17 cellular contexts compared by ENCODE assay signal in genomic region chr14:102081231-102082080, GRCh38. TPM values are rescaled to one million over a fixed set of nuclear protein-coding genes. Genes with fewer than 3 reads are reported as not detected.
DNase-seq lines count a peak whose midpoint lies in the region; ATAC-seq and TF ChIP-seq lines count a peak whose summit lies in the region.
"Had no signal": no experiment of that assay in that cellular context is flagged by ENCODE, and none has a peak within 500 bp of the region (broad histone marks: within the 10 kb centered on the region; RNA-seq: fewer than 3 reads in every experiment).

No MANE protein-coding gene starts in this region.

- H3K36me3 Mint-ChIP-seq in activated T-cell treated with anti-CD3 and anti-CD28 coated beads, Interleukin-2, amount 50 U/mL, for 72 hours (ENCODE audit: insufficient read depth in 2 of 2) = peaks cover 31 to 72% of the 10 kb centered on the region in 2 donors
- peaks cover 82% of the 10 kb centered on the region for H3K36me3 Mint-ChIP-seq in brain

- no peak for DNase-seq in activated T-cell treated with anti-CD3 and anti-CD28 coated beads, Interleukin-2, amount 50 U/mL, for 72 hours
- DNase-seq in activated T-cell treated with anti-CD3 and anti-CD28 coated beads, Interleukin-2, amount 50 U/mL, for 1 hour = no peak
- peak; percentile 65 for DNase-seq in pons (ENCODE audit: low spot score)
- DNase-seq in hepatic stellate cell (ENCODE audit: low spot score) = no peak
- DNase-seq in effector memory CD4-positive, alpha-beta T cell = no peak
- DNase-seq in colonic mucosa = no peak
- DNase-seq: activated CD4-positive, alpha-beta T cell treated with anti-CD3 and anti-CD28 coated beads for 48 hours; NCI-H82; sigmoid colon; upper lobe of right lung had no signal

- H3K4me3 Mint-ChIP-seq in activated T-cell treated with anti-CD3 and anti-CD28 coated beads, Interleukin-2, amount 50 U/mL, for 72 hours = peak overlapping the region in 1 of 2 donors; percentile 86
- H3K4me3 Mint-ChIP-seq in brain = peak overlapping the region in 4 of 5 experiments; percentile 61 to 99 (median 82)
- H3K4me3 Mint-ChIP-seq: memory B cell; stimulated activated memory B cell treated with anti-CD40 and anti-IgM and Interleukin-4, amounts not matched to agents 10 μg/mL and 1 μg/mL and 100 μg/mL, for 72 hours had no signal

- no peaks in the 10 kb centered on the region for H3K9me3 ChIP-seq in effector memory CD4-positive, alpha-beta T cell (ENCODE audit: control insufficient read depth, low read length)
- no peaks in the 10 kb centered on the region for H3K9me3 ChIP-seq in colonic mucosa
- H3K9me3 ChIP-seq: neutrophil, sigmoid colon, upper lobe of right lung had no signal

- H3K4me1 ChIP-seq in KMS-11 (ENCODE audit: low read depth, poor library complexity, severe bottlenecking) (peaks cover 30% of the 10 kb centered on the region), colonic mucosa (peaks cover 12% of the 10 kb centered on the region)
- H3K4me1 ChIP-seq in effector memory CD4-positive, alpha-beta T cell (ENCODE audit: control insufficient read depth, insufficient read depth, low read length, poor library complexity, severe bottlenecking) = peaks cover 13% of the 10 kb centered on the region

- H4K20me1 ChIP-seq in KMS-11 (ENCODE audit: insufficient read depth) = peaks cover 47% of the 10 kb centered on the region

- TF ChIP-seq CTCF in KMS-11 (conservative IDR thresholded peaks at IDR 0.05; ENCODE audit: low read depth, low read length) (no peak), brain (conservative IDR thresholded peaks at IDR 0.05) (no peak), colonic mucosa (IDR thresholded peaks at IDR 0.05) (no peak)

- no peak overlapping the region for H3K27ac ChIP-seq in KMS-11
- H3K27ac ChIP-seq in effector memory CD4-positive, alpha-beta T cell (ENCODE audit: insufficient read depth, low read length, poor library complexity, severe bottlenecking) = no peak overlapping the region
- no peak overlapping the region for H3K27ac ChIP-seq in colonic mucosa
- H3K27ac ChIP-seq: cardiac muscle cell, neutrophil, sigmoid colon, upper lobe of right lung had no signal

- H3K4me2 ChIP-seq in KMS-11 = peak overlapping the region; percentile 18; the same call in 1 of the 2 replicates

- no peaks in the 10 kb centered on the region for H3K27me3 Mint-ChIP-seq in activated T-cell treated with anti-CD3 and anti-CD28 coated beads, Interleukin-2, amount 50 U/mL, for 72 hours (ENCODE audit: low read depth)
- H3K27me3 Mint-ChIP-seq in brain = peaks cover 11% of the 10 kb centered on the region
- H3K27me3 Mint-ChIP-seq: memory B cell; stimulated activated memory B cell treated with anti-CD40 and anti-IgM and Interleukin-4, amounts not matched to agents 10 μg/mL and 1 μg/mL and 100 μg/mL, for 72 hours had no signal

- H3K4me3 ChIP-seq in KMS-11 (IDR thresholded peaks at IDR 0.05; ENCODE audit: insufficient read depth, low read depth, low read length) (no peak overlapping the region), colonic mucosa (no peak overlapping the region)
- H3K4me3 ChIP-seq in effector memory CD4-positive, alpha-beta T cell (ENCODE audit: insufficient read depth, low read depth, low read length, poor library complexity, severe bottlenecking) = no peak overlapping the region
- H3K4me3 ChIP-seq: cardiac muscle cell, sigmoid colon, upper lobe of right lung had no signal

- H3K4me1 Mint-ChIP-seq in activated T-cell treated with anti-CD3 and anti-CD28 coated beads, Interleukin-2, amount 50 U/mL, for 72 hours (ENCODE audit: low read depth) = peaks cover 54% of the 10 kb centered on the region
- peaks cover 58% of the 10 kb centered on the region for H3K4me1 Mint-ChIP-seq in brain

- no peaks in the 10 kb centered on the region for H3K9me3 Mint-ChIP-seq in activated T-cell treated with anti-CD3 and anti-CD28 coated beads, Interleukin-2, amount 50 U/mL, for 72 hours
- H3K9me3 Mint-ChIP-seq in brain = peaks cover 0 to 2% (median 0%) of the 10 kb centered on the region in 5 experiments
- H3K9me3 Mint-ChIP-seq: memory B cell; stimulated activated memory B cell treated with anti-CD40 and anti-IgM and Interleukin-4, amounts not matched to agents 10 μg/mL and 1 μg/mL and 100 μg/mL, for 72 hours had no signal

- ATAC-seq in activated T-cell treated with anti-CD3 and anti-CD28 coated beads, Interleukin-2, amount 50 U/mL, for 72 hours (replicated peaks in 1 of 2) = no peak
- ATAC-seq: Right ventricle myocardium inferior; stimulated activated memory B cell treated with anti-CD40 and anti-IgM and Interleukin-4, amounts not matched to agents 10 μg/mL and 1 μg/mL and 100 μg/mL, for 72 hours; upper lobe of right lung had no signal

- H3K9ac ChIP-seq in KMS-11 = no peak overlapping the region
- no peak overlapping the region for H3K9ac ChIP-seq in colonic mucosa (ENCODE audit: low read depth in 2 of 2, low read length in 2 of 2)

- peak overlapping the region; percentile 92 for H3K27ac Mint-ChIP-seq in activated T-cell treated with anti-CD3 and anti-CD28 coated beads, Interleukin-2, amount 50 U/mL, for 72 hours
- peak overlapping the region in 3 of 5 experiments; percentile 43 to 79 (median 63) for H3K27ac Mint-ChIP-seq in brain
- H3K27ac Mint-ChIP-seq: memory B cell; stimulated activated memory B cell treated with anti-CD40 and anti-IgM and Interleukin-4, amounts not matched to agents 10 μg/mL and 1 μg/mL and 100 μg/mL, for 72 hours had no signal

- H3K36me3 ChIP-seq in KMS-11 (ENCODE audit: insufficient read depth) (peaks cover 45% of the 10 kb centered on the region; the same call in 1 of the 2 replicates), colonic mucosa (peaks cover 21% of the 10 kb centered on the region)
- H3K36me3 ChIP-seq in effector memory CD4-positive, alpha-beta T cell (ENCODE audit: control insufficient read depth, insufficient read depth, low read length) = peaks cover 63% of the 10 kb centered on the region

- H3K79me2 ChIP-seq in KMS-11 (ENCODE audit: insufficient read depth, low read depth) = peaks cover 40% of the 10 kb centered on the region

- intact Hi-C loops in colonic mucosa (cut with DNase I) = no loop called here

- no peaks in the 10 kb centered on the region for H3K27me3 ChIP-seq in KMS-11 (ENCODE audit: insufficient read depth, low read depth)
- H3K27me3 ChIP-seq in effector memory CD4-positive, alpha-beta T cell (replicated peaks; ENCODE audit: control insufficient read depth, insufficient read depth, low read length, poor library complexity, severe bottlenecking) = no peaks in the 10 kb centered on the region
- H3K27me3 ChIP-seq in colonic mucosa = no peaks in the 10 kb centered on the region
- H3K27me3 ChIP-seq: cardiac muscle cell, neutrophil, sigmoid colon, upper lobe of right lung had no signal

- H2AFZ ChIP-seq in KMS-11 (ENCODE audit: low read depth) = no peak overlapping the region

RNA-seq across cellular contexts. Expression of gene HSP90AA1, which starts 5.4 kb away (rescaled TPM):
- 100 to 1,000 TPM; 353 to 377 TPM for total RNA-seq in activated T-cell treated with anti-CD3 and anti-CD28 coated beads, Interleukin-2, amount 50 U/mL, for 72 hours
- 470 TPM for polyA plus RNA-seq in brain (ENCODE audit: insufficient read depth, low read depth, low replicate concordance)
- total RNA-seq in colonic mucosa = 1,000 to 10,000 TPM in 1 of 2 donors, 100 to 1,000 TPM in 1; 357 to 1,349 TPM

RNA-seq across cellular contexts. Expression of gene WDR20, which starts 58.2 kb away (rescaled TPM):
- total RNA-seq in activated T-cell treated with anti-CD3 and anti-CD28 coated beads, Interleukin-2, amount 50 U/mL, for 72 hours = 10 to 100 TPM; 23.8 to 29.9 TPM
- 15.6 TPM for polyA plus RNA-seq in brain (ENCODE audit: insufficient read depth, low read depth, low replicate concordance)
- total RNA-seq in colonic mucosa = 10 to 100 TPM; 30.0 to 31.2 TPM
